ENCODE assay signal across 21 cellular contexts in genomic region chr5:132444061-132444460, GRCh38. TPM values are rescaled to one million over a fixed set of nuclear protein-coding genes. Genes with fewer than 3 reads are reported as not detected.
A peak's percentile ranks its signal among the peaks of the same experiment; 100 is the strongest.
DNase-seq lines count a peak whose midpoint lies in the region; ATAC-seq and TF ChIP-seq lines count a peak whose summit lies in the region.
"Had no signal": no experiment of that assay in that cellular context is flagged by ENCODE, and none has a peak within 500 bp of the region (broad histone marks: within the 10 kb centered on the region; RNA-seq: fewer than 3 reads in every experiment).

No MANE protein-coding gene starts in this region.

- peak overlapping the region; percentile 14 for H4K91ac ChIP-seq in mesenchymal stem cell (ENCODE audit: low read length)

- H2AK5ac ChIP-seq in mesenchymal stem cell (ENCODE audit: low read length, severe bottlenecking), result no peak overlapping the region

- 85% methylated on average over 7 of the region's 7 CpGs for WGBS in mesenchymal stem cell

- peak overlapping the region; percentile 6 for H2BK15ac ChIP-seq in mesenchymal stem cell (ENCODE audit: low read depth, poor library complexity, severe bottlenecking)

- in situ Hi-C loops in ACHN (cut with HindIII; ENCODE audit: low pct_ligation_motif_present, low pct_unique_long_range_greater_than_20kb, low sequenced_read_pairs), result no loop called here

- no peak overlapping the region for H3K4me2 ChIP-seq in mesenchymal stem cell (ENCODE audit: low read length, poor library complexity, severe bottlenecking)
- H3K4me2 ChIP-seq: smooth muscle cell had no signal

- H3K4ac ChIP-seq in mesenchymal stem cell (ENCODE audit: low read depth in 1 of 2, low read length in 2 of 2), result no peak overlapping the region

- no peak overlapping the region for H2BK120ac ChIP-seq in mesenchymal stem cell (ENCODE audit: low read depth, low read length)

- H3K9me3 Mint-ChIP-seq in activated naive CD4-positive, alpha-beta T cell treated with anti-CD3 and anti-CD28 coated beads, Interleukin-2, amount 50 U/mL, for 72 hours, result peaks cover 0 to 11% of the 10 kb centered on the region in 2 donors
- H3K9me3 Mint-ChIP-seq: nephron progenitor cell; T-helper 2 cell treated with Interferon-gamma antibody and Interleukin-4, amounts not matched to agents 5 μg/mL and 100 μg/mL, for 36 hours had no signal

- H3K27ac ChIP-seq in KOPT-K1 (ENCODE audit: low read depth, low read length, poor library complexity, severe bottlenecking) (peak overlapping the region; percentile 90), mesenchymal stem cell (ENCODE audit: low read length, poor library complexity, severe bottlenecking) (no peak overlapping the region), uterus (peak overlapping the region; percentile 2 to 29)
- H3K27ac ChIP-seq: coronary artery, psoas muscle, SJSA1 had no signal

- H3K4me1 ChIP-seq in mesenchymal stem cell (ENCODE audit: control insufficient read depth, insufficient read depth, low read depth, low read length) (peaks cover 10% of the 10 kb centered on the region), uterus (peaks cover 14 to 23% of the 10 kb centered on the region in 2 donors)

- TF ChIP-seq POLR2A in uterus (IDR thresholded peaks at IDR 0.05), result no peak

- peak overlapping the region; percentile 14 to 44 for H3K27ac Mint-ChIP-seq in activated naive CD4-positive, alpha-beta T cell treated with anti-CD3 and anti-CD28 coated beads, Interleukin-2, amount 50 U/mL, for 72 hours
- H3K27ac Mint-ChIP-seq: nephron progenitor cell had no signal

- no peak overlapping the region for H2BK12ac ChIP-seq in mesenchymal stem cell (ENCODE audit: low read length in 2 of 2)

- H3K4me3 ChIP-seq in mesenchymal stem cell (ENCODE audit: insufficient read depth in 1 of 2, low read depth in 1 of 2, low read length in 2 of 2), result no peak overlapping the region
- no peak overlapping the region for H3K4me3 ChIP-seq in uterus
- no peak overlapping the region for H3K4me3 ChIP-seq in H7 (ENCODE audit: insufficient read depth, low read depth, low read length)
- H3K4me3 ChIP-seq: coronary artery, psoas muscle, SJSA1, smooth muscle cell, thoracic aorta had no signal

- H3K79me1 ChIP-seq in mesenchymal stem cell (replicated peaks; ENCODE audit: low read length, poor library complexity, severe bottlenecking), result peaks cover 19% of the 10 kb centered on the region

- no peak overlapping the region for H2AFZ ChIP-seq in mesenchymal stem cell (ENCODE audit: low read depth, low read length)

- DNase-seq in activated naive CD4-positive, alpha-beta T cell treated with anti-CD3 and anti-CD28 coated beads, Interleukin-2, amount 50 U/mL, for 72 hours (ENCODE audit: low spot score in 2 of 2), result no peak
- DNase-seq in activated naive CD4-positive, alpha-beta T cell treated with Interleukin-2 at 50 U/mL for 16 hours, result no peak
- DNase-seq in mesenchymal stem cell, result no peak
- DNase-seq in uterus, result peak in 1 of 2 donors; percentile 12
- no peak for DNase-seq in ACHN
- DNase-seq in H7, result no peak
- DNase-seq: activated CD4-positive, CD25-positive, alpha-beta regulatory T cell; activated naive CD4-positive, alpha-beta T cell treated with anti-CD3 and anti-CD28 coated beads, Interleukin-2, amount 50 U/mL, for 16 hours; islet precursor cell; Karpas-422; NCI-H1105 treated with DMSO at 0.1 percent for 48 hours; nephron progenitor cell; psoas muscle had no signal

- H3K36me3 ChIP-seq in KOPT-K1 (ENCODE audit: insufficient read depth, low read length) (peaks cover 68% of the 10 kb centered on the region), mesenchymal stem cell (ENCODE audit: control insufficient read depth in 1 of 2, insufficient read depth in 2 of 2, low read depth in 1 of 2, low read length in 2 of 2) (peaks cover 4 to 8% of the 10 kb centered on the region in 2 experiments), uterus (no peaks in the 10 kb centered on the region), H7 (replicated peaks; ENCODE audit: control insufficient read depth, insufficient read depth, low read length) (no peaks in the 10 kb centered on the region)
- H3K36me3 ChIP-seq: SJSA1, thoracic aorta had no signal

- peak overlapping the region; percentile 7 for H4K8ac ChIP-seq in mesenchymal stem cell (ENCODE audit: low read length)

- no peak overlapping the region for H3K9ac ChIP-seq in mesenchymal stem cell (ENCODE audit: low read length)

- H3K14ac ChIP-seq in mesenchymal stem cell (ENCODE audit: low read length in 2 of 2), result no peak overlapping the region

- no peaks in the 10 kb centered on the region for H3K9me3 ChIP-seq in KOPT-K1 (ENCODE audit: insufficient read depth, low read length, poor library complexity, severe bottlenecking)
- H3K9me3 ChIP-seq in mesenchymal stem cell (ENCODE audit: control insufficient read depth, low read length), result no peaks in the 10 kb centered on the region
- no peaks in the 10 kb centered on the region for H3K9me3 ChIP-seq in uterus
- H3K9me3 ChIP-seq: psoas muscle, SJSA1, thoracic aorta had no signal

- peaks cover 9 to 31% of the 10 kb centered on the region in 2 donors for H3K36me3 Mint-ChIP-seq in activated naive CD4-positive, alpha-beta T cell treated with anti-CD3 and anti-CD28 coated beads, Interleukin-2, amount 50 U/mL, for 72 hours

- peak overlapping the region in 1 of 2 experiments; percentile 1 for H3K18ac ChIP-seq in mesenchymal stem cell (ENCODE audit: low read depth in 1 of 2, low read length in 2 of 2)

- H3K27me3 ChIP-seq in mesenchymal stem cell (ENCODE audit: control insufficient read depth in 1 of 2, insufficient read depth in 1 of 2, low read length in 2 of 2) (no peaks in the 10 kb centered on the region), uterus (no peaks in the 10 kb centered on the region), H7 (ENCODE audit: control insufficient read depth, insufficient read depth, low read length) (no peaks in the 10 kb centered on the region)
- H3K27me3 ChIP-seq: SJSA1 had no signal

- no peak overlapping the region for H3K23ac ChIP-seq in mesenchymal stem cell (ENCODE audit: low read length in 2 of 2)

- TF ChIP-seq CTCF in uterus (IDR thresholded peaks at IDR 0.05), result no peak

- ATAC-seq in activated naive CD4-positive, alpha-beta T cell treated with anti-CD3 and anti-CD28 coated beads, Interleukin-2, amount 50 U/mL, for 72 hours, result no peak
- ATAC-seq in GM21526 (IDR thresholded peaks at IDR 0.05; ENCODE audit: low FRiP score, unreplicated experiment), result no peak
- ATAC-seq: Panc1, psoas muscle had no signal

- no peak overlapping the region for H2BK5ac ChIP-seq in mesenchymal stem cell (ENCODE audit: low read depth, low read length, poor library complexity, severe bottlenecking)

- intact Hi-C loops in uterus (cut with DNase I; ENCODE audit: low total_unique reads), result no loop called here

RNA-seq across cellular contexts. Expression of gene IRF1, which starts 46.5 kb away (rescaled TPM):
- 100 to 1,000 TPM; 107 to 156 TPM for total RNA-seq in activated naive CD4-positive, alpha-beta T cell treated with anti-CD3 and anti-CD28 coated beads, Interleukin-2, amount 50 U/mL, for 72 hours
- 33.6 TPM for polyA plus RNA-seq in mesenchymal stem cell (2013, experiment 1 of 2)
- polyA plus RNA-seq in mesenchymal stem cell (2013, experiment 2 of 2), result 35.8 TPM
- 100 to 1,000 TPM in 1 of 4 donors, 10 to 100 TPM in 2, 1 to 10 TPM in 1; 3.8 to 110 (median 25.7) TPM for total RNA-seq in uterus
- 4.5 and 6.5 TPM in 2 replicates for total RNA-seq in H7 (2014; rRNA removed; shearing (Covaris generic))
